28 cellular contexts compared by ENCODE assay signal in the genomic region with DNA sequence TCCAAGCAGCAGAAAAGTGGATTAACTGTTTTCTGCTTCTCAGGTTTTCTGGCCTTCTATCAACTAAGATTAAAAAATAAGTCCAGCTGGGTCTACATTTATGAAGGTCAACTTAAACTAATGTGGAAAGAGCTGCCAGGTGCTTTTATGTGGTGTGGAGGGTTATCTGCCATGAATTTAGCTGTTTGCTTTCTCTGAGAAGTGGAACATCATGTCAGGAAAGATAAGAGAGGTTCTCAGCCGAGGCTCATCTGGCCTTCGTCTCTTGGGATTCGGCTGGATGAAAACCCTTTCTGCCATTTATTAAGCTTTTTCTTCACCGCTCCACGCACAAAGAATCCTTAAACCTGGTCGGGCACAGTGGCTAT. TPM values are rescaled to one million over a fixed set of nuclear protein-coding genes. Genes with fewer than 3 reads are reported as not detected.
DNase-seq lines count a peak whose midpoint lies in the region; FAIRE-seq and TF ChIP-seq lines count a peak whose summit lies in the region.
"Had no signal": no experiment of that assay in that cellular context is flagged by ENCODE, and none has a peak within 500 bp of the region (broad histone marks: within the 10 kb centered on the region; RNA-seq: fewer than 3 reads in every experiment).

No MANE protein-coding gene starts in this region.

- H3K9me2 ChIP-seq in OCI-LY7 (ENCODE audit: insufficient read depth, low read length) = no peaks in the 10 kb centered on the region
- no peaks in the 10 kb centered on the region for H3K9me2 ChIP-seq in hepatocyte (replicated peaks; ENCODE audit: insufficient read depth)

- no peak for TF ChIP-seq POLR2A in erythroblast (IDR thresholded peaks at IDR 0.05; ENCODE audit: low read length)
- TF ChIP-seq POLR2A in H54 (IDR thresholded peaks at IDR 0.05; ENCODE audit: low read depth, low read length) = no peak

- CTCF ChIA-PET in OCI-LY7 (lab: Charles Lee; ENCODE audit: unreplicated experiment) = no interaction called here

- 57% methylated on average over 6 of the region's 6 CpGs for WGBS in hepatocyte (ENCODE audit: low lambda C conversion rate, missing lambda C conversion rate)

- H3K9me3 ChIP-seq in BLaER1 (peaks cover 31% of the 10 kb centered on the region), OCI-LY7 (ENCODE audit: low read length) (peaks cover 10% of the 10 kb centered on the region; the same call in 1 of the 2 replicates), hepatocyte (ENCODE audit: low read depth) (no peaks in the 10 kb centered on the region)

- intact Hi-C loops in OCI-LY7 (cut with micrococcal nuclease; ENCODE audit: unreplicated experiment) = no loop called here

- peak; percentile 93 for DNase-seq in DMS53 (lab: John Stamatoyannopoulos, UW)
- no peak for DNase-seq in OCI-LY7 (ENCODE audit: low spot score)
- DNase-seq in hepatocyte (ENCODE audit: low spot score) = peak; percentile 20
- DNase-seq in erythroblast (lab: John Stamatoyannopoulos, UW) = no peak
- no peak for DNase-seq in kidney glomerular epithelial cell (lab: John Stamatoyannopoulos, UW)
- DNase-seq in H54 (ENCODE audit: insufficient read length, low spot score) = no peak
- no peak for DNase-seq in foreskin melanocyte
- DNase-seq: activated CD8-positive, alpha-beta memory T cell treated with anti-CD3 and anti-CD28 coated beads for 24 hours; activated naive CD4-positive, alpha-beta T cell treated with anti-CD3 and anti-CD28 coated beads, Interleukin-2, amount 50 U/mL, for 16 hours; activated T-cell treated with anti-CD3 and anti-CD28 coated beads, Interleukin-2, amount 50 U/mL, for 48 hours; aorta; CD4-positive, alpha-beta T cell; cerebellar nuclear complex; effector CD4-positive, alpha-beta T cell; H7; left cardiac atrium; NCI-H226; psoas muscle; stimulated activated CD4-positive, alpha-beta T cell treated with anti-CD3 and anti-CD28 coated beads, Interleukin-2, amount 100 ng/mL, for 24 hours; stimulated activated naive B cell treated with anti-CD40 and anti-IgM and Interleukin-4, amounts not matched to agents 10 μg/mL and 1 μg/mL and 100 μg/mL, for 72 hours; SW 1271 had no signal

- H3K9ac ChIP-seq in BLaER1 = no peak overlapping the region
- H3K9ac ChIP-seq: KMS-11, neural progenitor cell had no signal

- H3K27me3 ChIP-seq in BLaER1 (peaks cover 13% of the 10 kb centered on the region; the same call in 1 of the 2 replicates), hepatocyte (peaks cover 33% of the 10 kb centered on the region)

- H4K20me1 ChIP-seq in BLaER1 (no peaks in the 10 kb centered on the region), OCI-LY7 (ENCODE audit: insufficient read depth, low read length) (no peaks in the 10 kb centered on the region), hepatocyte (ENCODE audit: insufficient read depth, poor library complexity, severe bottlenecking) (no peaks in the 10 kb centered on the region)

- FAIRE-seq in H54 (lab: Jason Lieb, UNC) = no peak

- BruUV-seq in OCI-LY7 (replicated peaks; lab: Mats Ljungman, UMichigan) = no TSS peak

- H3K27ac ChIP-seq in BLaER1 (no peak overlapping the region), OCI-LY7 (ENCODE audit: low read depth, low read length, poor library complexity, severe bottlenecking) (no peak overlapping the region), hepatocyte (peak overlapping the region; percentile 85)
- H3K27ac ChIP-seq: esophagus muscularis mucosa, gastroesophageal sphincter, KMS-11, neural progenitor cell, psoas muscle, skin epidermis, thoracic aorta had no signal

- POLR2A ChIA-PET in OCI-LY7 (lab: Charles Lee) = no interaction called here

- H3K36me3 ChIP-seq in BLaER1 = no peaks in the 10 kb centered on the region
- no peaks in the 10 kb centered on the region for H3K36me3 ChIP-seq in OCI-LY7 (ENCODE audit: insufficient read depth, low read length)
- H3K36me3 ChIP-seq in hepatocyte (replicated peaks; ENCODE audit: insufficient read depth, low read depth) = no peaks in the 10 kb centered on the region
- H3K36me3 ChIP-seq: esophagus muscularis mucosa, gastroesophageal sphincter, neural progenitor cell, thoracic aorta had no signal

- H3K4me2 ChIP-seq in BLaER1 = peak overlapping the region; percentile 36
- H3K4me2 ChIP-seq in OCI-LY7 (ENCODE audit: low read length) = peak overlapping the region; percentile 35; the same call in 1 of the 2 replicates
- peak overlapping the region; percentile 6 for H3K4me2 ChIP-seq in hepatocyte
- H3K4me2 ChIP-seq: KMS-11, neural progenitor cell had no signal

- no peaks in the 10 kb centered on the region for H3K79me2 ChIP-seq in OCI-LY7 (ENCODE audit: insufficient read depth, low read depth, low read length)
- H3K79me2 ChIP-seq in hepatocyte = no peaks in the 10 kb centered on the region

- no peak overlapping the region for H2AFZ ChIP-seq in OCI-LY7 (ENCODE audit: low read length)
- no peak overlapping the region for H2AFZ ChIP-seq in hepatocyte
- H2AFZ ChIP-seq: neural progenitor cell had no signal

- H3K4me3 ChIP-seq in BLaER1 (no peak overlapping the region), OCI-LY7 (ENCODE audit: low read depth, low read length, poor library complexity, severe bottlenecking) (no peak overlapping the region), hepatocyte (no peak overlapping the region)
- H3K4me3 ChIP-seq: esophagus muscularis mucosa, gastroesophageal sphincter, neural progenitor cell, psoas muscle, skin epidermis, thoracic aorta had no signal

- TF ChIP-seq CTCF in OCI-LY7 (conservative IDR thresholded peaks at IDR 0.05; ENCODE audit: low read length) (no peak), hepatocyte (IDR thresholded peaks at IDR 0.05; ENCODE audit: poor library complexity) (no peak)

- peaks cover 12% of the 10 kb centered on the region for H3K4me1 ChIP-seq in BLaER1
- no peaks in the 10 kb centered on the region for H3K4me1 ChIP-seq in OCI-LY7 (ENCODE audit: insufficient read depth, low read length, poor library complexity, severe bottlenecking)
- peaks cover 18% of the 10 kb centered on the region for H3K4me1 ChIP-seq in hepatocyte (ENCODE audit: insufficient read depth)

RNA-seq across cellular contexts. Expression of a gene that starts 5.5 kb away (rescaled TPM):
- total RNA-seq in OCI-LY7 (2014; rRNA removed; shearing (Covaris generic)) = 0.39 TPM in 1 of 2 replicates, not detected in the other
- 0.35 and 0.70 TPM in 2 replicates for total RNA-seq in OCI-LY7 (2022)
- total RNA-seq in hepatocyte = 1.8 and 2.1 TPM in 2 replicates
- polyA plus RNA-seq in hepatocyte = 2.0 and 3.3 TPM in 2 replicates

Comparison
In these comparisons a context has a peak if more than half of its experiments do, and no peak if none do; other contexts are left out.
1. DNase-seq: peak in DMS53 (single experiment) and hepatocyte (single experiment); none in OCI-LY7 (single experiment), erythroblast (0 of 2), kidney glomerular epithelial cell (single experiment), H54 (single experiment) and foreskin melanocyte (single experiment).
2. Peak in every context shown above with its lines, with median percentiles within 50 percentile points of each other: H3K4me2 ChIP-seq.